In genomic region chr22:48342732-48343131, GRCh38 we compare ENCODE assay signal across 31 cellular contexts.
"Had no signal": no experiment of that assay in that cellular context is flagged by ENCODE, and none has a peak within 500 bp of the region (broad histone marks: within the 10 kb centered on the region; RNA-seq: fewer than 3 reads in every experiment).

No MANE protein-coding gene starts in this region.

- ATAC-seq: activated CD4-positive, alpha-beta T cell treated with anti-CD3 and anti-CD28 coated beads for 36 hours; activated CD8-positive, alpha-beta memory T cell treated with anti-CD3 and anti-CD28 coated beads, Interleukin-2, amount 10 ng/mL, durations not matched to agents 7 days and 5 days; activated CD8-positive, alpha-beta T cell treated with anti-CD3 and anti-CD28 coated beads, Interleukin-2, amount 10 ng/mL, durations not matched to agents 7 days and 5 days; body of pancreas; esophagus mucosa; heart right ventricle had no signal

- H3K4me3 Mint-ChIP-seq: activated CD4-positive, alpha-beta memory T cell treated with anti-CD3 and anti-CD28 coated beads for 36 hours; activated CD4-positive, alpha-beta T cell treated with anti-CD3 and anti-CD28 coated beads for 36 hours; activated CD4-positive, alpha-beta T cell treated with anti-CD3 and anti-CD28 coated beads, Interleukin-2, amount 10 ng/mL, durations not matched to agents 24 days and 14 days; activated CD8-positive, alpha-beta memory T cell treated with anti-CD3 and anti-CD28 coated beads, Interleukin-2, amount 10 ng/mL, durations not matched to agents 7 days and 5 days; activated CD8-positive, alpha-beta T cell treated with anti-CD3 and anti-CD28 coated beads, Interleukin-2, amount 10 ng/mL, durations not matched to agents 7 days and 5 days; activated naive CD8-positive, alpha-beta T cell; activated T-helper 1 cell treated with anti-CD3 and anti-CD28 coated beads, Interleukin-12 subunit alpha, Interleukin-12 subunit beta, Interleukin-2, Interleukin-4 antibody, amounts not matched to agents 30 ng/mL and 10 ng/mL and 1 ng/mL, durations not matched to agents 14 hours and 24 hours and 36 hours; dendritic cell treated with granulocyte-macrophage colony-stimulating factor and Interleukin-4, amounts not matched to agents 40 ng/mL and 50 ng/mL, for 4 days; endodermal cell had no signal

- H3K27ac ChIP-seq: body of pancreas, coronary artery, heart right ventricle had no signal

- H3K27ac Mint-ChIP-seq: activated CD4-positive, alpha-beta memory T cell treated with anti-CD3 and anti-CD28 coated beads for 36 hours; activated CD4-positive, alpha-beta T cell treated with anti-CD3 and anti-CD28 coated beads for 36 hours; activated CD4-positive, alpha-beta T cell treated with anti-CD3 and anti-CD28 coated beads, Interleukin-2, amount 10 ng/mL, durations not matched to agents 24 days and 14 days; activated CD8-positive, alpha-beta memory T cell treated with anti-CD3 and anti-CD28 coated beads, Interleukin-2, amount 10 ng/mL, durations not matched to agents 7 days and 5 days; activated CD8-positive, alpha-beta T cell treated with anti-CD3 and anti-CD28 coated beads, Interleukin-2, amount 10 ng/mL, durations not matched to agents 7 days and 5 days; activated naive CD8-positive, alpha-beta T cell; activated T-helper 1 cell treated with anti-CD3 and anti-CD28 coated beads, Interleukin-12 subunit alpha, Interleukin-12 subunit beta, Interleukin-2, Interleukin-4 antibody, amounts not matched to agents 30 ng/mL and 10 ng/mL and 1 ng/mL, durations not matched to agents 14 hours and 24 hours and 36 hours; activated T-helper 2 cell treated with anti-CD3 and anti-CD28 coated beads, Interferon-gamma antibody, Interleukin-2, Interleukin-4, amounts not matched to agents 10 μg/mL and 5 μg/mL and 100 μg/mL, durations not matched to agents 14 hours and 24 hours and 36 hours; dendritic cell treated with granulocyte-macrophage colony-stimulating factor and Interleukin-4, amounts not matched to agents 40 ng/mL and 50 ng/mL, for 4 days; endodermal cell had no signal

- H3K4me1 Mint-ChIP-seq: activated CD4-positive, alpha-beta T cell treated with anti-CD3 and anti-CD28 coated beads for 36 hours; activated CD4-positive, alpha-beta T cell treated with anti-CD3 and anti-CD28 coated beads, Interleukin-2, amount 10 ng/mL, durations not matched to agents 24 days and 14 days; activated CD8-positive, alpha-beta memory T cell treated with anti-CD3 and anti-CD28 coated beads, Interleukin-2, amount 10 ng/mL, durations not matched to agents 7 days and 5 days had no signal

- H3K36me3 ChIP-seq: heart right ventricle had no signal

- H3K4me3 ChIP-seq: body of pancreas, coronary artery, dorsolateral prefrontal cortex, heart right ventricle had no signal

- H3K9me3 ChIP-seq: body of pancreas, heart right ventricle had no signal

- FAIRE-seq: frontal cortex had no signal

- H3K4me1 ChIP-seq: body of pancreas, heart right ventricle had no signal

- H3K27me3 ChIP-seq: body of pancreas had no signal

- H3K36me3 Mint-ChIP-seq: activated CD4-positive, alpha-beta memory T cell treated with anti-CD3 and anti-CD28 coated beads for 36 hours; activated CD8-positive, alpha-beta memory T cell treated with anti-CD3 and anti-CD28 coated beads, Interleukin-2, amount 10 ng/mL, durations not matched to agents 7 days and 5 days; activated naive CD8-positive, alpha-beta T cell had no signal

- DNase-seq: activated CD4-positive, alpha-beta memory T cell treated with anti-CD3 and anti-CD28 coated beads for 36 hours; activated CD4-positive, alpha-beta T cell treated with anti-CD3 and anti-CD28 coated beads for 36 hours; activated CD4-positive, alpha-beta T cell treated with anti-CD3 and anti-CD28 coated beads, Interleukin-2, amount 10 ng/mL, durations not matched to agents 24 days and 14 days; activated CD4-positive, CD25-positive, alpha-beta regulatory T cell; activated CD4-positive, CD25-positive, alpha-beta regulatory T cell treated with anti-CD3 and anti-CD28 coated beads, Interleukin-2, amount 50 U/mL, for 72 hours; activated CD8-positive, alpha-beta memory T cell treated with anti-CD3 and anti-CD28 coated beads, Interleukin-2, amount 10 ng/mL, durations not matched to agents 7 days and 5 days; activated CD8-positive, alpha-beta memory T cell treated with anti-CD3 and anti-CD28 coated beads, Interleukin-2, amount 50 U/mL, for 4 hours; activated CD8-positive, alpha-beta T cell treated with anti-CD3 and anti-CD28 coated beads, Interleukin-2, amount 10 ng/mL, durations not matched to agents 7 days and 5 days; activated gamma-delta T cell treated with Interleukin-2 at 50 U/mL for 16 hours; activated naive CD4-positive, alpha-beta T cell treated with anti-CD3 and anti-CD28 coated beads, Interleukin-2, amount 50 U/mL, for 16 hours; activated naive CD4-positive, alpha-beta T cell treated with Interleukin-2 at 50 U/mL for 16 hours; activated T-cell treated with anti-CD3 and anti-CD28 coated beads, Interleukin-2, amount 50 U/mL, for 1 hour; activated T-cell treated with anti-CD3 and anti-CD28 coated beads, Interleukin-2, amount 50 U/mL, for 48 hours; amniotic stem cell; anterior cingulate cortex; body of pancreas; central memory CD4-positive, alpha-beta T cell; cerebellar nuclear complex; effector memory CD4-positive, alpha-beta T cell; endodermal cell; foreskin fibroblast; heart right ventricle; T-helper 2 cell had no signal

- H3K9me3 Mint-ChIP-seq: activated CD4-positive, alpha-beta memory T cell treated with anti-CD3 and anti-CD28 coated beads for 36 hours; activated CD4-positive, alpha-beta T cell treated with anti-CD3 and anti-CD28 coated beads, Interleukin-2, amount 10 ng/mL, durations not matched to agents 24 days and 14 days; activated T-helper 1 cell treated with anti-CD3 and anti-CD28 coated beads, Interleukin-12 subunit alpha, Interleukin-12 subunit beta, Interleukin-2, Interleukin-4 antibody, amounts not matched to agents 30 ng/mL and 10 ng/mL and 1 ng/mL, durations not matched to agents 14 hours and 24 hours and 36 hours; activated T-helper 2 cell treated with anti-CD3 and anti-CD28 coated beads, Interferon-gamma antibody, Interleukin-2, Interleukin-4, amounts not matched to agents 10 μg/mL and 5 μg/mL and 100 μg/mL, durations not matched to agents 14 hours and 24 hours and 36 hours; dendritic cell treated with granulocyte-macrophage colony-stimulating factor and Interleukin-4, amounts not matched to agents 40 ng/mL and 50 ng/mL, for 4 days; endodermal cell had no signal
